ENCODE assay signal across 28 cellular contexts in the genomic region with DNA sequence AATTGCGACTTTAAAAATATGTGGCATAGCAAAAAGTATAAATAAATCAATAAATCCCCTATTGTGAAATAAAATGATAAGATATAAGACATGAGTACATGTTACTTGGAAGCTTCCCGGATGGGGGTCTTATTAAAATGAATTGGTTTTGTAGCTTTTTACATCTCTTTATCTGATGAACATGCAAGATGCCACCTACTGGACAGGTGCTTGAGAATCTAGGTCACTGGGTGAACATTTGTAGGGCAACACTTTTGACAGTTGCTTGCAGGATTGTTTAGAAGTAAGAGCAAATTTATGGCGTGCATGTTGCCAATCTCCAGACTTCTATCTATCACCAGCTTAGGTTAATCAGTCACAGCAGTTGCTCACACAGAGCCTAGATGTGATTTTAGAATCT.
DNase-seq lines count a peak whose midpoint lies in the region; ATAC-seq and TF ChIP-seq lines count a peak whose summit lies in the region.
"Had no signal": no experiment of that assay in that cellular context is flagged by ENCODE, and none has a peak within 500 bp of the region (broad histone marks: within the 10 kb centered on the region; RNA-seq: fewer than 3 reads in every experiment).

No MANE protein-coding gene starts in this region.

- no peaks in the 10 kb centered on the region for H3K9me3 Mint-ChIP-seq in H9
- H3K9me3 Mint-ChIP-seq: activated naive CD8-positive, alpha-beta T cell treated with anti-CD3 and anti-CD28 coated beads, Interleukin-2, amount 10 ng/mL, durations not matched to agents 7 days and 5 days; CD4-positive, CD25-positive, alpha-beta regulatory T cell had no signal

- H4K8ac ChIP-seq in H9 (replicated peaks; ENCODE audit: insufficient read length, low read depth, low read length) = no peak overlapping the region

- no peak overlapping the region for H3K9ac ChIP-seq in H9 (ENCODE audit: extremely low read depth, insufficient read length, low read length)
- H3K9ac ChIP-seq: KMS-11 had no signal

- no peak overlapping the region for H3K27ac Mint-ChIP-seq in H9
- H3K27ac Mint-ChIP-seq: activated naive CD8-positive, alpha-beta T cell treated with anti-CD3 and anti-CD28 coated beads, Interleukin-2, amount 10 ng/mL, durations not matched to agents 7 days and 5 days had no signal

- no peak overlapping the region for H4K5ac ChIP-seq in H9 (ENCODE audit: insufficient read length, low read depth, low read length)

- H3K36me3 ChIP-seq in DOHH2 (ENCODE audit: control insufficient read depth, low read length) = no peaks in the 10 kb centered on the region
- H3K36me3 ChIP-seq: lower lobe of right lung, sigmoid colon had no signal

- H2BK15ac ChIP-seq in H9 (ENCODE audit: low read depth, low read length) = no peak overlapping the region

- H3K27ac ChIP-seq in DOHH2 (ENCODE audit: low read depth, low read length) (no peak overlapping the region), H9 (ENCODE audit: insufficient read length, low read depth, low read length) (no peak overlapping the region)
- H3K27ac ChIP-seq: KMS-11, lower lobe of right lung, RWPE1, sigmoid colon had no signal

- ATAC-seq in HG03432 (IDR thresholded peaks at IDR 0.05; ENCODE audit: unreplicated experiment) = no peak
- ATAC-seq: esophagus mucosa, lower lobe of right lung, mucosa of descending colon had no signal

- H3K56ac ChIP-seq in H9 (ENCODE audit: insufficient read length, low read depth, low read length) = no peak overlapping the region

- no peaks in the 10 kb centered on the region for H3K79me1 ChIP-seq in H9 (ENCODE audit: insufficient read depth, low read depth, low read length, poor library complexity, severe bottlenecking)

- H2BK5ac ChIP-seq in H9 (ENCODE audit: insufficient read length, low read length) = no peak overlapping the region

- H2BK120ac ChIP-seq in H9 (ENCODE audit: low read depth, low read length, poor library complexity, severe bottlenecking) = no peak overlapping the region

- no peaks in the 10 kb centered on the region for H3K79me2 ChIP-seq in DOHH2 (ENCODE audit: control insufficient read depth, low read length)
- no peaks in the 10 kb centered on the region for H3K79me2 ChIP-seq in H9 (ENCODE audit: insufficient read depth, low read length)

- no peaks in the 10 kb centered on the region for H3K9me3 ChIP-seq in DOHH2 (ENCODE audit: control insufficient read depth, insufficient read depth, low read length)
- H3K9me3 ChIP-seq in H9 (ENCODE audit: control insufficient read depth, low read depth, low read length) = no peaks in the 10 kb centered on the region
- H3K9me3 ChIP-seq: lower lobe of right lung, mucosa of descending colon, sigmoid colon had no signal

- no peak overlapping the region for H3K4me2 ChIP-seq in DOHH2 (ENCODE audit: low read length)
- no peak overlapping the region for H3K4me2 ChIP-seq in H9 (ENCODE audit: insufficient read depth, insufficient read length, low read length)
- H3K4me2 ChIP-seq: KMS-11 had no signal

- no peaks in the 10 kb centered on the region for H3K4me1 ChIP-seq in DOHH2 (ENCODE audit: control insufficient read depth, low read length)
- H3K4me1 ChIP-seq in H9 (ENCODE audit: insufficient read depth, low read length) = no peaks in the 10 kb centered on the region
- H3K4me1 ChIP-seq: lower lobe of right lung, sigmoid colon had no signal

- no peaks in the 10 kb centered on the region for H3K9me2 ChIP-seq in DOHH2 (replicated peaks; ENCODE audit: control insufficient read depth, low read length)

- no peak overlapping the region for H2AFZ ChIP-seq in H9 (ENCODE audit: low read length)

- no peak overlapping the region for H3K4me3 Mint-ChIP-seq in H9
- H3K4me3 Mint-ChIP-seq: activated naive CD8-positive, alpha-beta T cell treated with anti-CD3 and anti-CD28 coated beads, Interleukin-2, amount 10 ng/mL, durations not matched to agents 7 days and 5 days; CD4-positive, CD25-positive, alpha-beta regulatory T cell had no signal

- no peak overlapping the region for H3K18ac ChIP-seq in H9 (ENCODE audit: insufficient read length, low read depth, low read length)

- no peaks in the 10 kb centered on the region for H3F3A ChIP-seq in DOHH2 (ENCODE audit: control insufficient read depth, insufficient read depth)

- no peaks in the 10 kb centered on the region for H3K27me3 Mint-ChIP-seq in H9 (ENCODE audit: low read depth)
- H3K27me3 Mint-ChIP-seq: activated naive CD8-positive, alpha-beta T cell treated with anti-CD3 and anti-CD28 coated beads, Interleukin-2, amount 10 ng/mL, durations not matched to agents 7 days and 5 days had no signal

- H4K20me1 ChIP-seq in DOHH2 (ENCODE audit: control insufficient read depth, insufficient read depth, low read depth, low read length) (no peaks in the 10 kb centered on the region), H9 (ENCODE audit: control insufficient read depth, insufficient read depth, insufficient read length) (no peaks in the 10 kb centered on the region)

- H3K4ac ChIP-seq in H9 (ENCODE audit: low read depth, low read length) = no peak overlapping the region

- H3K23me2 ChIP-seq in H9 (ENCODE audit: insufficient read length, low read depth, low read length, poor library complexity, severe bottlenecking) = no peaks in the 10 kb centered on the region

- no CpG with 5 or more reads among the region's 3 CpGs for WGBS in H9 (ENCODE audit: extremely low coverage, insufficient read length, low lambda C conversion rate)

- H3K14ac ChIP-seq in H9 (ENCODE audit: insufficient read depth, low read length) = no peak overlapping the region

- H2BK20ac ChIP-seq in H9 (ENCODE audit: low read depth, low read length, poor library complexity, severe bottlenecking) = no peak overlapping the region

- no peak overlapping the region for H3K4me3 ChIP-seq in DOHH2 (ENCODE audit: low read length)
- H3K4me3 ChIP-seq: lower lobe of right lung, mucosa of descending colon, sigmoid colon had no signal

- H2BK12ac ChIP-seq in H9 (ENCODE audit: insufficient read length, low read depth, low read length) = no peak overlapping the region

- H2AK5ac ChIP-seq in H9 (ENCODE audit: insufficient read length, low read length) = no peak overlapping the region

- DNase-seq in H9 (no peak), SK-MEL-5 (ENCODE audit: low read depth, low spot score) (peak; percentile 10), kidney tubule cell (ENCODE audit: low spot score) (peak; percentile 12), NCI-H2171 (lab: John Stamatoyannopoulos, UW) (no peak), NCI-H748 treated with DMSO at 0.1 percent for 48 hours (lab: John Stamatoyannopoulos, UW) (no peak), CD1c-positive myeloid dendritic cell (ENCODE audit: extremely low spot score) (no peak)
- DNase-seq: activated CD4-positive, alpha-beta T cell treated with anti-CD3 and anti-CD28 coated beads, Interleukin-2, amount 50 U/mL, for 48 hours; activated CD4-positive, CD25-positive, alpha-beta regulatory T cell; activated naive CD8-positive, alpha-beta T cell treated with anti-CD3 and anti-CD28 coated beads, Interleukin-2, amount 10 ng/mL, durations not matched to agents 7 days and 5 days; DMS153; effector CD4-positive, alpha-beta T cell; foreskin melanocyte; H7; hypothalamus; lower lobe of right lung; NCI-H1048; NCI-H187 treated with DMSO at 0.1 percent for 48 hours; NK-92 treated with Interleukin-12 subunit alpha and Interleukin-12 subunit beta, amount 100 ng/mL, for 24 hours; posterior cingulate gyrus; sigmoid colon; T1000 had no signal

- H3K27me3 ChIP-seq in DOHH2 (ENCODE audit: control insufficient read depth, low read length) = no peaks in the 10 kb centered on the region
- no peaks in the 10 kb centered on the region for H3K27me3 ChIP-seq in H9 (ENCODE audit: insufficient read depth, low read length)
- H3K27me3 ChIP-seq: sigmoid colon had no signal

- in situ Hi-C loops in SK-MEL-5 (cut with HindIII; ENCODE audit: low pct_unique_long_range_greater_than_20kb, low sequenced_read_pairs) = no loop called here

- no peak overlapping the region for H4K91ac ChIP-seq in H9 (ENCODE audit: insufficient read length, low read depth, low read length)

- no peak overlapping the region for H3K23ac ChIP-seq in H9 (ENCODE audit: insufficient read length, low read depth, low read length)

- H3K4me1 Mint-ChIP-seq in H9 = no peaks in the 10 kb centered on the region
- H3K4me1 Mint-ChIP-seq: activated naive CD8-positive, alpha-beta T cell treated with anti-CD3 and anti-CD28 coated beads, Interleukin-2, amount 10 ng/mL, durations not matched to agents 7 days and 5 days had no signal

- H3K36me3 Mint-ChIP-seq in H9 (ENCODE audit: insufficient read depth in 1 of 3, low read depth in 3 of 3) = no peaks in the 10 kb centered on the region
- H3K36me3 Mint-ChIP-seq: activated naive CD8-positive, alpha-beta T cell treated with anti-CD3 and anti-CD28 coated beads, Interleukin-2, amount 10 ng/mL, durations not matched to agents 7 days and 5 days; CD4-positive, CD25-positive, alpha-beta regulatory T cell had no signal

- H3T11ph ChIP-seq in H9 (ENCODE audit: low read length) = no peak overlapping the region

- TF ChIP-seq CTCF in DOHH2 (IDR thresholded peaks at IDR 0.05; ENCODE audit: low read depth, low read length, poor library complexity, severe bottlenecking) (peak; percentile 46), H9 (conservative IDR thresholded peaks at IDR 0.05) (peak; percentile 46; the same call in 2 of the 3 replicates)

Comparison
In these comparisons a context has a peak if more than half of its experiments do, and no peak if none do; other contexts are left out.
1. DNase-seq: peak in SK-MEL-5 (single experiment) and kidney tubule cell (single experiment); none in H9 (single experiment), NCI-H2171 (single experiment), NCI-H748 treated with DMSO at 0.1 percent for 48 hours (single experiment) and CD1c-positive myeloid dendritic cell (single experiment).